ENCODE assay signal across 8 cellular contexts in genomic region chr20:31605902-31606677, GRCh38. TPM values are rescaled to one million over a fixed set of nuclear protein-coding genes. Genes with fewer than 3 reads are reported as not detected.
A peak's percentile ranks its signal among the peaks of the same experiment; 100 is the strongest.
DNase-seq lines count a peak whose midpoint lies in the region; ATAC-seq and TF ChIP-seq lines count a peak whose summit lies in the region.

No MANE protein-coding gene starts in this region.

- peak overlapping the region; percentile 95 to 99 for H3K18ac ChIP-seq in mesenchymal stem cell (ENCODE audit: low read depth in 1 of 2, low read length in 2 of 2)

- H3K27ac Mint-ChIP-seq in dendritic cell treated with granulocyte-macrophage colony-stimulating factor and Interleukin-4, amounts not matched to agents 40 ng/mL and 50 ng/mL, for 4 days, result peak overlapping the region; percentile 50

- no peaks in the 10 kb centered on the region for H3K9me3 Mint-ChIP-seq in dendritic cell treated with granulocyte-macrophage colony-stimulating factor and Interleukin-4, amounts not matched to agents 40 ng/mL and 50 ng/mL, for 4 days

- under 1% methylated on average over 38 of the region's 39 CpGs for WGBS in mesenchymal stem cell

- no peak overlapping the region for H2BK120ac ChIP-seq in mesenchymal stem cell (ENCODE audit: low read depth, low read length)

- H3K27ac ChIP-seq in RWPE2 (ENCODE audit: poor library complexity, severe bottlenecking) (peak overlapping the region; percentile 88), mesenchymal stem cell (ENCODE audit: low read length, poor library complexity, severe bottlenecking) (peak overlapping the region; percentile 3), upper lobe of right lung (peak overlapping the region; percentile 95)

- H3K4me3 Mint-ChIP-seq in dendritic cell treated with granulocyte-macrophage colony-stimulating factor and Interleukin-4, amounts not matched to agents 40 ng/mL and 50 ng/mL, for 4 days, result peak overlapping the region; percentile 91

- H3K23ac ChIP-seq in mesenchymal stem cell (ENCODE audit: low read length in 2 of 2), result peak overlapping the region in 1 of 2 experiments; percentile 85

- H3K9ac ChIP-seq in mesenchymal stem cell (ENCODE audit: low read length), result peak overlapping the region; percentile 99

- TF ChIP-seq CTCF in RWPE2 (IDR thresholded peaks at IDR 0.05; ENCODE audit: poor library complexity, severe bottlenecking) (no peak), upper lobe of right lung (IDR thresholded peaks at IDR 0.05) (no peak)

- H3K27me3 ChIP-seq in RWPE2 (ENCODE audit: insufficient read depth, poor library complexity, severe bottlenecking) (no peaks in the 10 kb centered on the region), mesenchymal stem cell (ENCODE audit: control insufficient read depth in 1 of 2, insufficient read depth in 1 of 2, low read length in 2 of 2) (no peaks in the 10 kb centered on the region), upper lobe of right lung (no peaks in the 10 kb centered on the region)

- H3K14ac ChIP-seq in mesenchymal stem cell (ENCODE audit: low read length in 2 of 2), result peak overlapping the region; percentile 48 to 96

- H3K4me3 ChIP-seq in RWPE2 (ENCODE audit: severe bottlenecking), result peak overlapping the region; percentile 91
- peak overlapping the region; percentile 81 to 98 for H3K4me3 ChIP-seq in mesenchymal stem cell (ENCODE audit: insufficient read depth in 1 of 2, low read depth in 1 of 2, low read length in 2 of 2)
- peak overlapping the region; percentile 88 for H3K4me3 ChIP-seq in upper lobe of right lung

- peaks cover 42% of the 10 kb centered on the region for H3K4me1 ChIP-seq in RWPE2 (ENCODE audit: insufficient read depth, poor library complexity, severe bottlenecking)
- peaks cover 37% of the 10 kb centered on the region for H3K4me1 ChIP-seq in mesenchymal stem cell (ENCODE audit: control insufficient read depth, insufficient read depth, low read depth, low read length)
- H3K4me1 ChIP-seq in upper lobe of right lung, result peaks cover 38% of the 10 kb centered on the region

- H2BK5ac ChIP-seq in mesenchymal stem cell (ENCODE audit: low read depth, low read length, poor library complexity, severe bottlenecking), result no peak overlapping the region

- intact Hi-C loops in dendritic cell treated with granulocyte-macrophage colony-stimulating factor and Interleukin-4, amounts not matched to agents 40 ng/mL and 50 ng/mL, for 4 days (cut with micrococcal nuclease), result loop anchor here (2.0 kb wide), 1 partner anchor 33 kb away; no protein-coding TSS in a partner anchor
- intact Hi-C loops in upper lobe of right lung (cut with DNase I), result no loop called here

- DNase-seq in NCI-H2227 (lab: John Stamatoyannopoulos, UW; ENCODE audit: unreplicated experiment) (peak; percentile 45), NCI-H2227 treated with DMSO at 0.1 percent for 48 hours (lab: John Stamatoyannopoulos, UW) (no peak), RWPE2 (ENCODE audit: low spot score) (peak; percentile 90), mesenchymal stem cell (peak; percentile 52), upper lobe of right lung (peak; percentile 70), NCI-H774 (lab: John Stamatoyannopoulos, UW) (no peak), OCI-M2 (lab: John Stamatoyannopoulos, UW; ENCODE audit: unreplicated experiment) (no peak)

- H3K79me1 ChIP-seq in mesenchymal stem cell (replicated peaks; ENCODE audit: low read length, poor library complexity, severe bottlenecking), result no peaks in the 10 kb centered on the region

- peaks cover 46% of the 10 kb centered on the region for H3K4me1 Mint-ChIP-seq in dendritic cell treated with granulocyte-macrophage colony-stimulating factor and Interleukin-4, amounts not matched to agents 40 ng/mL and 50 ng/mL, for 4 days (ENCODE audit: low read depth)

- peak overlapping the region; percentile 42 to 84 for H3K4ac ChIP-seq in mesenchymal stem cell (ENCODE audit: low read depth in 1 of 2, low read length in 2 of 2)

- peak overlapping the region; percentile 79 for H4K8ac ChIP-seq in mesenchymal stem cell (ENCODE audit: low read length)

- peaks cover 49% of the 10 kb centered on the region for H3K27me3 Mint-ChIP-seq in dendritic cell treated with granulocyte-macrophage colony-stimulating factor and Interleukin-4, amounts not matched to agents 40 ng/mL and 50 ng/mL, for 4 days

- peak overlapping the region; percentile 29 for H4K91ac ChIP-seq in mesenchymal stem cell (ENCODE audit: low read length)

- H2AFZ ChIP-seq in mesenchymal stem cell (ENCODE audit: low read depth, low read length), result no peak overlapping the region

- ATAC-seq in RWPE2 (ENCODE audit: low read depth) (no peak), upper lobe of right lung (no peak)

- H2BK12ac ChIP-seq in mesenchymal stem cell (ENCODE audit: low read length in 2 of 2), result peak overlapping the region; percentile 30 to 46

- peak overlapping the region; percentile 82 for H2BK15ac ChIP-seq in mesenchymal stem cell (ENCODE audit: low read depth, poor library complexity, severe bottlenecking)

- peak overlapping the region; percentile 55 for H3K4me2 ChIP-seq in mesenchymal stem cell (ENCODE audit: low read length, poor library complexity, severe bottlenecking)

- H2AK5ac ChIP-seq in mesenchymal stem cell (ENCODE audit: low read length, severe bottlenecking), result no peak overlapping the region

- H3K36me3 ChIP-seq in RWPE2 (ENCODE audit: low read depth), result peaks cover 18% of the 10 kb centered on the region
- peaks cover 3 to 7% of the 10 kb centered on the region in 2 experiments for H3K36me3 ChIP-seq in mesenchymal stem cell (ENCODE audit: control insufficient read depth in 1 of 2, insufficient read depth in 2 of 2, low read depth in 1 of 2, low read length in 2 of 2)
- H3K36me3 ChIP-seq in upper lobe of right lung, result peaks cover 8% of the 10 kb centered on the region

- no peaks in the 10 kb centered on the region for H3K36me3 Mint-ChIP-seq in dendritic cell treated with granulocyte-macrophage colony-stimulating factor and Interleukin-4, amounts not matched to agents 40 ng/mL and 50 ng/mL, for 4 days (ENCODE audit: low read depth)

- H3K9me3 ChIP-seq in RWPE2 (ENCODE audit: severe bottlenecking) (no peaks in the 10 kb centered on the region), mesenchymal stem cell (ENCODE audit: control insufficient read depth, low read length) (no peaks in the 10 kb centered on the region), upper lobe of right lung (no peaks in the 10 kb centered on the region)

RNA-seq across cellular contexts. Expression of gene ID1, which starts 1.0 kb away (rescaled TPM):
- 260 TPM for polyA plus RNA-seq in mesenchymal stem cell (2013, experiment 1 of 2)
- polyA plus RNA-seq in mesenchymal stem cell (2013, experiment 2 of 2), result 254 TPM
- total RNA-seq in upper lobe of right lung, result 515 TPM

RNA-seq across cellular contexts. Expression of gene COX4I2, which starts 31.6 kb away (rescaled TPM):
- polyA plus RNA-seq in mesenchymal stem cell (2013, experiment 1 of 2), result not detected
- polyA plus RNA-seq in mesenchymal stem cell (2013, experiment 2 of 2), result not detected
- total RNA-seq in upper lobe of right lung, result 19.1 TPM

Comparison
In these comparisons a context has a peak if more than half of its experiments do, and no peak if none do; other contexts are left out.
1. DNase-seq: peak in NCI-H2227 (single experiment), RWPE2 (single experiment), mesenchymal stem cell (single experiment) and upper lobe of right lung (single experiment); none in NCI-H2227 treated with DMSO at 0.1 percent for 48 hours (single experiment), NCI-H774 (single experiment) and OCI-M2 (single experiment).
2. H3K27ac ChIP-seq: peak in every context shown above with its lines; median percentile 95 in upper lobe of right lung; 88 in RWPE2; 3 in mesenchymal stem cell.
3. Peak in every context shown above with its lines, with median percentiles within 50 percentile points of each other: H3K4me3 ChIP-seq.